Comparison of ENCODE assay signal across 1 cellular context in genomic region chr9:131635285-131635684, GRCh38.
TF ChIP-seq lines count a peak whose summit lies in the region.

No MANE protein-coding gene starts in this region.

TF ChIP-seq in K562, 482 proteins besides CTCF, POLR2A, EP300 and RAD21 (continued from another document and continues in another):
- TF ChIP-seq ZNF398 (CRISPR knock-in tag; IDR thresholded peaks at IDR 0.05) (no peak), ZNF609 (CRISPR knock-in tag; IDR thresholded peaks at IDR 0.05; ENCODE audit: borderline replicate concordance) (no peak), NR2C1 (IDR thresholded peaks at IDR 0.05) (no peak), NR2C1 (tag; IDR thresholded peaks at IDR 0.05) (no peak), TAF7 (tag; IDR thresholded peaks at IDR 0.05) (no peak), RFX7 (CRISPR knock-in tag; IDR thresholded peaks at IDR 0.05) (no peak), GATAD2A (IDR thresholded peaks at IDR 0.05) (peak; percentile 83; the same call in 1 of the 2 replicates), MAFG (tag; conservative IDR thresholded peaks at IDR 0.05) (no peak), FOXM1 (IDR thresholded peaks at IDR 0.05; ENCODE audit: low read depth) (no peak), FOXM1 (CRISPR knock-in tag; IDR thresholded peaks at IDR 0.05; ENCODE audit: low read depth) (no peak), ARID3B (CRISPR knock-in tag; IDR thresholded peaks at IDR 0.05; ENCODE audit: borderline replicate concordance) (no peak), POLR2G (IDR thresholded peaks at IDR 0.05; ENCODE audit: low read depth, low read length) (no peak), UBTF (IDR thresholded peaks at IDR 0.05; ENCODE audit: borderline replicate concordance in 1 of 2, low read depth in 2 of 2, low read length in 2 of 2) (peak in 1 of 2 experiments; percentile 68; a peak in 1 of 4 replicates), ZNF282 (CRISPR knock-in tag; IDR thresholded peaks at IDR 0.05) (no peak), POLR2H (tag; IDR thresholded peaks at IDR 0.05; ENCODE audit: low read depth) (no peak), THAP7 (CRISPR knock-in tag; IDR thresholded peaks at IDR 0.05) (no peak), XRCC4 (IDR thresholded peaks at IDR 0.05; ENCODE audit: extremely low read depth, insufficient read depth, insufficient read length) (no peak), YBX1 (IDR thresholded peaks at IDR 0.05) (no peak), MEF2D (tag; conservative IDR thresholded peaks at IDR 0.05; ENCODE audit: low read depth) (no peak), NRF1 (conservative IDR thresholded peaks at IDR 0.05 in 1 of 2, IDR thresholded peaks at IDR 0.05 in 1 of 2) (peak in 1 of 2 experiments; percentile 57; a peak in 2 of 4 replicates), MLX (CRISPR knock-in tag; conservative IDR thresholded peaks at IDR 0.05) (no peak), TFAP4 (CRISPR knock-in tag; IDR thresholded peaks at IDR 0.05; ENCODE audit: borderline replicate concordance) (peak; percentile 89), HDAC1 (IDR thresholded peaks at IDR 0.05) (0 out of 4 replicates have a peak, but pooled peaks of 1 of the 2 experiments have one; percentile 31), EHMT2 (IDR thresholded peaks at IDR 0.05) (peak; percentile 44; the same call in 1 of the 2 replicates), SMAD2 (IDR thresholded peaks at IDR 0.05; ENCODE audit: low read depth, low read length) (no peak), PRPF4 (IDR thresholded peaks at IDR 0.05; ENCODE audit: insufficient read depth, low read depth, low read length, poor library complexity, severe bottlenecking) (no peak), MED1 (CRISPR knock-in tag; IDR thresholded peaks at IDR 0.05; ENCODE audit: borderline replicate concordance) (no peak), CHD4 (IDR thresholded peaks at IDR 0.05; ENCODE audit: insufficient read depth, insufficient replicate concordance, low read depth, low read length, poor library complexity, severe bottlenecking) (no peak), ZNF512 (tag; IDR thresholded peaks at IDR 0.05) (no peak), ZNF253 (CRISPR knock-in tag; conservative IDR thresholded peaks at IDR 0.05) (no peak), E2F8 (IDR thresholded peaks at IDR 0.05; ENCODE audit: low read depth, partially characterized antibody) (no peak), ZBTB12 (CRISPR knock-in tag; IDR thresholded peaks at IDR 0.05) (no peak), TEAD4 (IDR thresholded peaks at IDR 0.05; ENCODE audit: low read length) (no peak), TEAD4 (CRISPR knock-in tag; IDR thresholded peaks at IDR 0.05; ENCODE audit: borderline replicate concordance) (no peak), PYGO2 (tag; IDR thresholded peaks at IDR 0.05) (no peak), RNF2 (IDR thresholded peaks at IDR 0.05) (no peak), MYC (IDR thresholded peaks at IDR 0.05; ENCODE audit: low read depth, low read length) (peak; percentile 31; the same call in 1 of the 2 replicates), MYC (CRISPR knock-in tag; IDR thresholded peaks at IDR 0.05; ENCODE audit: borderline replicate concordance, low read depth) (no peak), SRSF3 (IDR thresholded peaks at IDR 0.05; ENCODE audit: insufficient read depth, low read length) (no peak), ZZZ3 (IDR thresholded peaks at IDR 0.05) (no peak), THRB (CRISPR knock-in tag; conservative IDR thresholded peaks at IDR 0.05) (no peak), KDM1A (IDR thresholded peaks at IDR 0.05) (no peak)
